9 cellular contexts compared by ENCODE assay signal in the genomic region with DNA sequence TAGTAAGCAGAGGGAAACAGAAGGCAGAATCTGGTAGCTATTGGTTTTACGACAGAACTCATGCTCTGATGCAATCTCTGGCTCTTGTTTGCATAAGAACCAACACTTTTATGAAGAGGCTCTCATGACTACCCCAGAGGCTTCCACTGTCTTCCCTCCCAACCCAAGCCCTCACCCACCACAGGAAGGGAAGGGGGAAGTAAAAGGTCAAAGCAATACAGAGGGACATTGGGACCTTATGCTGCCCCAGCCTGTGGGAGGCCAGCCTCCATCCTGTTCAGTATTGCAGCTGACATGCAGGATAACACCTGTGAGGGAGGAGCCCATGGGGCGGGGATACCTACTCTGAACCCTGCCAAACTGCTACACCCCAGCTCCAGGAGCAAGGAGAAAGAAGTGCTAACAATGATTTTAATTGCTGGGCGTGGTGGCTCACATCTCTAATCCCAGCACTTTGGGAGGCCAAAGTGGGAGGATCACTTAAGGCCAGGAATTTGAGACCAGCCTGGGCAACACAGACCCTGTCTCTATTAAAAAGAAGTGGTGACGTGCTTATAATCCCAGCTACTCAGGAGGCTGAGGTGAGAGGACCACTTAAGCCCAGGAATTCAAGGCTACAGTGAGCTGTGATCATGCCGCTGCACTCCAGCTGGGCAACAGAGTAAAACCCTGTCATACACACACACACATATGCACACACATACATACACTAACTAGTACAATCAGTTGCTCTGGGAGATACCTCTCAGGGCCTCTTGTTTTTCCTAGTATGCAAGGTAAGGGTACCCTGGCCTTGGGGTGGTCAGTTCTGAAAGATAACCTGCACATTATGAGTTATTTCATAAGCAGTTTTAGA. TPM values are rescaled to one million over a fixed set of nuclear protein-coding genes. Genes with fewer than 3 reads are reported as not detected.
DNase-seq lines count a peak whose midpoint lies in the region; ATAC-seq and TF ChIP-seq lines count a peak whose summit lies in the region.
"Had no signal": no experiment of that assay in that cellular context is flagged by ENCODE, and none has a peak within 500 bp of the region (broad histone marks: within the 10 kb centered on the region; RNA-seq: fewer than 3 reads in every experiment).

No MANE protein-coding gene starts in this region.

- peaks cover 6% of the 10 kb centered on the region for H3K36me3 ChIP-seq in lower lobe of right lung

- TF ChIP-seq CTCF in lower lobe of right lung (IDR thresholded peaks at IDR 0.05) = no peak

- H3K27me3 ChIP-seq in lower lobe of right lung (ENCODE audit: low read depth) = no peaks in the 10 kb centered on the region
- H3K27me3 ChIP-seq: gastroesophageal sphincter had no signal

- peaks cover 46% of the 10 kb centered on the region for H3K4me1 ChIP-seq in lower lobe of right lung

- no peak overlapping the region for H3K4me3 ChIP-seq in lower lobe of right lung
- H3K4me3 ChIP-seq: gastroesophageal sphincter had no signal

- intact Hi-C loops in lower lobe of right lung (cut with DNase I) (no loop called here), posterior cingulate gyrus (cut with DNase I) (no loop called here)

- peak overlapping the region; percentile 73 for H3K27ac ChIP-seq in lower lobe of right lung
- H3K27ac ChIP-seq: gastroesophageal sphincter had no signal

- ATAC-seq in lower lobe of right lung (peak; percentile 72 to 90), GM18870 (IDR thresholded peaks at IDR 0.05; ENCODE audit: unreplicated experiment) (no peak)
- ATAC-seq: gastroesophageal sphincter had no signal

- no peaks in the 10 kb centered on the region for H3K9me3 ChIP-seq in lower lobe of right lung
- H3K9me3 ChIP-seq: gastroesophageal sphincter had no signal

- peak; percentile 31 for DNase-seq in EL
- peak; percentile 15 to 47 for DNase-seq in Kasumi-1 (lab: John Stamatoyannopoulos, UW)
- peak; percentile 27 for DNase-seq in UCSD-AML1 (lab: John Stamatoyannopoulos, UW; ENCODE audit: unreplicated experiment)
- peak; percentile 75 for DNase-seq in lower lobe of right lung
- no peak for DNase-seq in NCI-H226
- DNase-seq in midbrain (lab: John Stamatoyannopoulos, UW) = no peak
- no peak for DNase-seq in posterior cingulate gyrus

RNA-seq across cellular contexts. Expression of gene MR1, which starts 9.5 kb away (rescaled TPM):
- 61.4 TPM for total RNA-seq in lower lobe of right lung

RNA-seq across cellular contexts. Expression of gene STX6, which starts 20.6 kb away (rescaled TPM):
- total RNA-seq in lower lobe of right lung = 35.9 TPM

RNA-seq across cellular contexts. Expression of gene IER5, which starts 45.2 kb away (rescaled TPM):
- total RNA-seq in lower lobe of right lung = 33.2 TPM

Comparison
In these comparisons a context has a peak if more than half of its experiments do, and no peak if none do; other contexts are left out.
1. DNase-seq: peak in EL (single experiment), Kasumi-1 (2 of 2), UCSD-AML1 (single experiment) and lower lobe of right lung (single experiment); none in NCI-H226 (single experiment), midbrain (single experiment) and posterior cingulate gyrus (0 of 10).